Comparison of ENCODE assay signal across 1 cellular context in the genomic region with DNA sequence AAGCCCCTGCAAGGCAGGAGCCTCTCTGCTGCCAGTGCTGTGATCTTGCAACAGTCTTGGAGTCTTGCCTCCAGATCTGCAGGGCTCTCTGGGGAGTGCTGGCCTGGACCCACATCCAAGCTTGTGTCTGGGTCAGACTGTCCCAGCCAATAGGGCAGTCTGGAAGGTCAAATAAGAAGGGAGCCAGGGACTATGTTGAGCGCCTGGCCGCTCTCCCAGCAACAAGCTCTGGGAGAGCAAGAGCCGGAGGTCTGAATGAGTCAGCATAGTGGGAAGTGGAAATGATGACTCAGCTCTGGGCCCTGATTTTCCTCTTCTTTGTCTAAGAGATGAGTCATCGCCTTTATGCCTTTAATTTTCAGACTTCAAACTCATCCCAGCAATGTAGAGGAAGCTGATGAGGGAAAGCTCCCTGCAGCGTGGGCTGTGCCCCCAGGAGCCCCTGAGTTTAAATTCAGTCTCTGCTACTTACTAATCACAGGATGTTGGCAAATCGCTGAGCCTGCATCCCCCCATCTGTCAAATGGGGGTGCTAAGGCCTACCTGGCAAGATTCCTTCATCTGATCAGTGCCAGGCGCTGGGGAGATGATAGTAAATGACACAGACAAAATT.
A peak's percentile ranks its signal among the peaks of the same experiment; 100 is the strongest.
TF ChIP-seq lines count a peak whose summit lies in the region.

No MANE protein-coding gene starts in this region.

TF ChIP-seq in HepG2, 621 proteins besides CTCF, POLR2A, EP300 and RAD21 (continued from another document and continues in another):
- TF ChIP-seq, protein P1, sequence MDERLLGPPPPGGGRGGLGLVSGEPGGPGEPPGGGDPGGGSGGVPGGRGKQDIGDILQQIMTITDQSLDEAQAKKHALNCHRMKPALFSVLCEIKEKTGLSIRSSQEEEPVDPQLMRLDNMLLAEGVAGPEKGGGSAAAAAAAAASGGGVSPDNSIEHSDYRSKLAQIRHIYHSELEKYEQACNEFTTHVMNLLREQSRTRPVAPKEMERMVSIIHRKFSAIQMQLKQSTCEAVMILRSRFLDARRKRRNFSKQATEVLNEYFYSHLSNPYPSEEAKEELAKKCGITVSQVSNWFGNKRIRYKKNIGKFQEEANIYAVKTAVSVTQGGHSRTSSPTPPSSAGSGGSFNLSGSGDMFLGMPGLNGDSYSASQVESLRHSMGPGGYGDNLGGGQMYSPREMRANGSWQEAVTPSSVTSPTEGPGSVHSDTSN (CRISPR knock-in tag; IDR thresholded peaks at IDR 0.05), result no peak; the same call in 1 of the 2 replicates
- TF ChIP-seq ATM (IDR thresholded peaks at IDR 0.05; ENCODE audit: borderline replicate concordance), result no peak
- TF ChIP-seq, protein P2, sequence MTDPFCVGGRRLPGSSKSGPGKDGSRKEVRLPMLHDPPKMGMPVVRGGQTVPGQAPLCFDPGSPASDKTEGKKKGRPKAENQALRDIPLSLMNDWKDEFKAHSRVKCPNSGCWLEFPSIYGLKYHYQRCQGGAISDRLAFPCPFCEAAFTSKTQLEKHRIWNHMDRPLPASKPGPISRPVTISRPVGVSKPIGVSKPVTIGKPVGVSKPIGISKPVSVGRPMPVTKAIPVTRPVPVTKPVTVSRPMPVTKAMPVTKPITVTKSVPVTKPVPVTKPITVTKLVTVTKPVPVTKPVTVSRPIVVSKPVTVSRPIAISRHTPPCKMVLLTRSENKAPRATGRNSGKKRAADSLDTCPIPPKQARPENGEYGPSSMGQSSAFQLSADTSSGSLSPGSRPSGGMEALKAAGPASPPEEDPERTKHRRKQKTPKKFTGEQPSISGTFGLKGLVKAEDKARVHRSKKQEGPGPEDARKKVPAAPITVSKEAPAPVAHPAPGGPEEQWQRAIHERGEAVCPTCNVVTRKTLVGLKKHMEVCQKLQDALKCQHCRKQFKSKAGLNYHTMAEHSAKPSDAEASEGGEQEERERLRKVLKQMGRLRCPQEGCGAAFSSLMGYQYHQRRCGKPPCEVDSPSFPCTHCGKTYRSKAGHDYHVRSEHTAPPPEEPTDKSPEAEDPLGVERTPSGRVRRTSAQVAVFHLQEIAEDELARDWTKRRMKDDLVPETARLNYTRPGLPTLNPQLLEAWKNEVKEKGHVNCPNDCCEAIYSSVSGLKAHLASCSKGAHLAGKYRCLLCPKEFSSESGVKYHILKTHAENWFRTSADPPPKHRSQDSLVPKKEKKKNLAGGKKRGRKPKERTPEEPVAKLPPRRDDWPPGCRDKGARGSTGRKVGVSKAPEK (CRISPR knock-in tag; IDR thresholded peaks at IDR 0.05; ENCODE audit: borderline replicate concordance), result no peak; the same call in 1 of the 2 replicates
- TF ChIP-seq HNF4A (CRISPR knock-in tag; IDR thresholded peaks at IDR 0.05), result no peak
- TF ChIP-seq ZFAT (CRISPR knock-in tag; conservative IDR thresholded peaks at IDR 0.05), result no peak
- TF ChIP-seq BRD4 (CRISPR knock-in tag; IDR thresholded peaks at IDR 0.05), result no peak
- no peak for TF ChIP-seq ZNF10 (CRISPR knock-in tag; IDR thresholded peaks at IDR 0.05; ENCODE audit: borderline replicate concordance, low read depth)
- peak; percentile 18; the same call in 1 of the 2 replicates for TF ChIP-seq HCFC1 (IDR thresholded peaks at IDR 0.05; ENCODE audit: low read depth, low read length)
- peak; percentile 57 for TF ChIP-seq SPEN (CRISPR knock-in tag; IDR thresholded peaks at IDR 0.05; ENCODE audit: low read depth)
- TF ChIP-seq, protein P3, sequence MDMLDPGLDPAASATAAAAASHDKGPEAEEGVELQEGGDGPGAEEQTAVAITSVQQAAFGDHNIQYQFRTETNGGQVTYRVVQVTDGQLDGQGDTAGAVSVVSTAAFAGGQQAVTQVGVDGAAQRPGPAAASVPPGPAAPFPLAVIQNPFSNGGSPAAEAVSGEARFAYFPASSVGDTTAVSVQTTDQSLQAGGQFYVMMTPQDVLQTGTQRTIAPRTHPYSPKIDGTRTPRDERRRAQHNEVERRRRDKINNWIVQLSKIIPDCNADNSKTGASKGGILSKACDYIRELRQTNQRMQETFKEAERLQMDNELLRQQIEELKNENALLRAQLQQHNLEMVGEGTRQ (IDR thresholded peaks at IDR 0.05; ENCODE audit: low read depth, low read length), result no peak
- TF ChIP-seq, protein P3 (CRISPR knock-in tag; IDR thresholded peaks at IDR 0.05; ENCODE audit: borderline replicate concordance), result no peak
- TF ChIP-seq RARG (CRISPR knock-in tag; IDR thresholded peaks at IDR 0.05; ENCODE audit: low read depth), result no peak
- TF ChIP-seq HMGA1 (CRISPR knock-in tag; conservative IDR thresholded peaks at IDR 0.05), result no peak
- no peak for TF ChIP-seq SUZ12 (IDR thresholded peaks at IDR 0.05; ENCODE audit: low read depth, low read length)
- no peak for TF ChIP-seq NCOA5 (CRISPR knock-in tag; IDR thresholded peaks at IDR 0.05)
- TF ChIP-seq, protein P4, sequence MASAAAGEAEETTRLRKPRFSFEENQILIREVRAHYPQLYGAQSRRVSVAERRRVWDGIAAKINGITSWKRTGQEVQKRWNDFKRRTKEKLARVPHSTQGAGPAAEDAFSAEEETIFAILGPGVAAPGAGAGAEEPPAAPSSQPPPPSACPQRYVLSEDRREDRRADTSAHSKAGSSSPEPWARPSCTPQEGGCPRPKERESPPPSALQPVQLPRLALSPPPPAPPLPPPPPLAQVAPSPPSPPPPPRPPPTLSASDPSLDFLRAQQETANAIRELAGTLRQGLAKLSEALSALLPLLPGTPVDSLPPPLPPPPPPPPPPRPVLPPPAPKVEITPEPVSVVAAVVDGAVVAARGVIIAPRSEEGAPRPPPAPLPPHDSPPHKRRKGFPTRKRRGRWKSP (CRISPR knock-in tag; IDR thresholded peaks at IDR 0.05), result peak; percentile 60; the same call in 1 of the 2 replicates
- no peak for TF ChIP-seq POLR2AphosphoS5 (IDR thresholded peaks at IDR 0.05; ENCODE audit: low read depth, low read length)
- no peak for TF ChIP-seq ZNF652 (CRISPR knock-in tag; IDR thresholded peaks at IDR 0.05; ENCODE audit: borderline replicate concordance, low read depth)
- no peak for TF ChIP-seq ISX (CRISPR knock-in tag; conservative IDR thresholded peaks at IDR 0.05)
- 0 out of 2 replicates have a peak, but pooled peaks have one; percentile 35 for TF ChIP-seq ZFY (CRISPR knock-in tag; IDR thresholded peaks at IDR 0.05)
- peak; percentile 59 for TF ChIP-seq MED1 (CRISPR knock-in tag; IDR thresholded peaks at IDR 0.05)
- TF ChIP-seq, protein P5, sequence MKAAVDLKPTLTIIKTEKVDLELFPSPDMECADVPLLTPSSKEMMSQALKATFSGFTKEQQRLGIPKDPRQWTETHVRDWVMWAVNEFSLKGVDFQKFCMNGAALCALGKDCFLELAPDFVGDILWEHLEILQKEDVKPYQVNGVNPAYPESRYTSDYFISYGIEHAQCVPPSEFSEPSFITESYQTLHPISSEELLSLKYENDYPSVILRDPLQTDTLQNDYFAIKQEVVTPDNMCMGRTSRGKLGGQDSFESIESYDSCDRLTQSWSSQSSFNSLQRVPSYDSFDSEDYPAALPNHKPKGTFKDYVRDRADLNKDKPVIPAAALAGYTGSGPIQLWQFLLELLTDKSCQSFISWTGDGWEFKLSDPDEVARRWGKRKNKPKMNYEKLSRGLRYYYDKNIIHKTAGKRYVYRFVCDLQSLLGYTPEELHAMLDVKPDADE (CRISPR knock-in tag; IDR thresholded peaks at IDR 0.05), result no peak
- no peak for TF ChIP-seq ZKSCAN1 (IDR thresholded peaks at IDR 0.05; ENCODE audit: low read length)
- no peak for TF ChIP-seq ZNF430 (CRISPR knock-in tag; IDR thresholded peaks at IDR 0.05)
- TF ChIP-seq ZNF33A (CRISPR knock-in tag; IDR thresholded peaks at IDR 0.05; ENCODE audit: borderline replicate concordance), result peak; percentile 75; the same call in 1 of the 2 replicates
- TF ChIP-seq ZNF547 (CRISPR knock-in tag; IDR thresholded peaks at IDR 0.05), result peak; percentile 56; the same call in 1 of the 2 replicates
- TF ChIP-seq ZNF776 (CRISPR knock-in tag; IDR thresholded peaks at IDR 0.05), result no peak
- TF ChIP-seq, protein P6, sequence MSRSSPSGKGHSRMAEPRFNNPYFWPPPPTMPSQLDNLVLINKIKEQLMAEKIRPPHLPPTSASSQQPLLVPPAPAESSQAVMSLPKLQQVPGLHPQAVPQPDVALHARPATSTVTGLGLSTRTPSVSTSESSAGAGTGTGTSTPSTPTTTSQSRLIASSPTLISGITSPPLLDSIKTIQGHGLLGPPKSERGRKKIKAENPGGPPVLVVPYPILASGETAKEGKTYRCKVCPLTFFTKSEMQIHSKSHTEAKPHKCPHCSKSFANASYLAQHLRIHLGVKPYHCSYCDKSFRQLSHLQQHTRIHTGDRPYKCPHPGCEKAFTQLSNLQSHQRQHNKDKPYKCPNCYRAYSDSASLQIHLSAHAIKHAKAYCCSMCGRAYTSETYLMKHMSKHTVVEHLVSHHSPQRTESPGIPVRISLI (CRISPR knock-in tag; IDR thresholded peaks at IDR 0.05; ENCODE audit: borderline replicate concordance), result 0 out of 2 replicates have a peak, but pooled peaks have one; percentile 27
- TF ChIP-seq PRPF4 (IDR thresholded peaks at IDR 0.05; ENCODE audit: low read depth, low read length, poor library complexity, severe bottlenecking), result no peak
- peak; percentile 40; the same call in 1 of the 2 replicates for TF ChIP-seq KDM4B (CRISPR knock-in tag; IDR thresholded peaks at IDR 0.05)
- peak; percentile 37; the same call in 1 of the 2 replicates for TF ChIP-seq NCOA2 (CRISPR knock-in tag; IDR thresholded peaks at IDR 0.05)
- TF ChIP-seq ZNF552 (CRISPR knock-in tag; IDR thresholded peaks at IDR 0.05; ENCODE audit: borderline replicate concordance), result no peak
- TF ChIP-seq, protein P7, sequence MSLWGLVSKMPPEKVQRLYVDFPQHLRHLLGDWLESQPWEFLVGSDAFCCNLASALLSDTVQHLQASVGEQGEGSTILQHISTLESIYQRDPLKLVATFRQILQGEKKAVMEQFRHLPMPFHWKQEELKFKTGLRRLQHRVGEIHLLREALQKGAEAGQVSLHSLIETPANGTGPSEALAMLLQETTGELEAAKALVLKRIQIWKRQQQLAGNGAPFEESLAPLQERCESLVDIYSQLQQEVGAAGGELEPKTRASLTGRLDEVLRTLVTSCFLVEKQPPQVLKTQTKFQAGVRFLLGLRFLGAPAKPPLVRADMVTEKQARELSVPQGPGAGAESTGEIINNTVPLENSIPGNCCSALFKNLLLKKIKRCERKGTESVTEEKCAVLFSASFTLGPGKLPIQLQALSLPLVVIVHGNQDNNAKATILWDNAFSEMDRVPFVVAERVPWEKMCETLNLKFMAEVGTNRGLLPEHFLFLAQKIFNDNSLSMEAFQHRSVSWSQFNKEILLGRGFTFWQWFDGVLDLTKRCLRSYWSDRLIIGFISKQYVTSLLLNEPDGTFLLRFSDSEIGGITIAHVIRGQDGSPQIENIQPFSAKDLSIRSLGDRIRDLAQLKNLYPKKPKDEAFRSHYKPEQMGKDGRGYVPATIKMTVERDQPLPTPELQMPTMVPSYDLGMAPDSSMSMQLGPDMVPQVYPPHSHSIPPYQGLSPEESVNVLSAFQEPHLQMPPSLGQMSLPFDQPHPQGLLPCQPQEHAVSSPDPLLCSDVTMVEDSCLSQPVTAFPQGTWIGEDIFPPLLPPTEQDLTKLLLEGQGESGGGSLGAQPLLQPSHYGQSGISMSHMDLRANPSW (CRISPR knock-in tag; IDR thresholded peaks at IDR 0.05; ENCODE audit: borderline replicate concordance), result no peak
- TF ChIP-seq, protein P8, sequence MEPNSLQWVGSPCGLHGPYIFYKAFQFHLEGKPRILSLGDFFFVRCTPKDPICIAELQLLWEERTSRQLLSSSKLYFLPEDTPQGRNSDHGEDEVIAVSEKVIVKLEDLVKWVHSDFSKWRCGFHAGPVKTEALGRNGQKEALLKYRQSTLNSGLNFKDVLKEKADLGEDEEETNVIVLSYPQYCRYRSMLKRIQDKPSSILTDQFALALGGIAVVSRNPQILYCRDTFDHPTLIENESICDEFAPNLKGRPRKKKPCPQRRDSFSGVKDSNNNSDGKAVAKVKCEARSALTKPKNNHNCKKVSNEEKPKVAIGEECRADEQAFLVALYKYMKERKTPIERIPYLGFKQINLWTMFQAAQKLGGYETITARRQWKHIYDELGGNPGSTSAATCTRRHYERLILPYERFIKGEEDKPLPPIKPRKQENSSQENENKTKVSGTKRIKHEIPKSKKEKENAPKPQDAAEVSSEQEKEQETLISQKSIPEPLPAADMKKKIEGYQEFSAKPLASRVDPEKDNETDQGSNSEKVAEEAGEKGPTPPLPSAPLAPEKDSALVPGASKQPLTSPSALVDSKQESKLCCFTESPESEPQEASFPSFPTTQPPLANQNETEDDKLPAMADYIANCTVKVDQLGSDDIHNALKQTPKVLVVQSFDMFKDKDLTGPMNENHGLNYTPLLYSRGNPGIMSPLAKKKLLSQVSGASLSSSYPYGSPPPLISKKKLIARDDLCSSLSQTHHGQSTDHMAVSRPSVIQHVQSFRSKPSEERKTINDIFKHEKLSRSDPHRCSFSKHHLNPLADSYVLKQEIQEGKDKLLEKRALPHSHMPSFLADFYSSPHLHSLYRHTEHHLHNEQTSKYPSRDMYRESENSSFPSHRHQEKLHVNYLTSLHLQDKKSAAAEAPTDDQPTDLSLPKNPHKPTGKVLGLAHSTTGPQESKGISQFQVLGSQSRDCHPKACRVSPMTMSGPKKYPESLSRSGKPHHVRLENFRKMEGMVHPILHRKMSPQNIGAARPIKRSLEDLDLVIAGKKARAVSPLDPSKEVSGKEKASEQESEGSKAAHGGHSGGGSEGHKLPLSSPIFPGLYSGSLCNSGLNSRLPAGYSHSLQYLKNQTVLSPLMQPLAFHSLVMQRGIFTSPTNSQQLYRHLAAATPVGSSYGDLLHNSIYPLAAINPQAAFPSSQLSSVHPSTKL (CRISPR knock-in tag; IDR thresholded peaks at IDR 0.05), result peak; percentile 87
- TF ChIP-seq MED13 (CRISPR knock-in tag; IDR thresholded peaks at IDR 0.05), result no peak
- no peak for TF ChIP-seq NFATC3 (CRISPR knock-in tag; IDR thresholded peaks at IDR 0.05)
- no peak for TF ChIP-seq ZNF326 (CRISPR knock-in tag; IDR thresholded peaks at IDR 0.05; ENCODE audit: borderline replicate concordance)
- TF ChIP-seq, protein P9, sequence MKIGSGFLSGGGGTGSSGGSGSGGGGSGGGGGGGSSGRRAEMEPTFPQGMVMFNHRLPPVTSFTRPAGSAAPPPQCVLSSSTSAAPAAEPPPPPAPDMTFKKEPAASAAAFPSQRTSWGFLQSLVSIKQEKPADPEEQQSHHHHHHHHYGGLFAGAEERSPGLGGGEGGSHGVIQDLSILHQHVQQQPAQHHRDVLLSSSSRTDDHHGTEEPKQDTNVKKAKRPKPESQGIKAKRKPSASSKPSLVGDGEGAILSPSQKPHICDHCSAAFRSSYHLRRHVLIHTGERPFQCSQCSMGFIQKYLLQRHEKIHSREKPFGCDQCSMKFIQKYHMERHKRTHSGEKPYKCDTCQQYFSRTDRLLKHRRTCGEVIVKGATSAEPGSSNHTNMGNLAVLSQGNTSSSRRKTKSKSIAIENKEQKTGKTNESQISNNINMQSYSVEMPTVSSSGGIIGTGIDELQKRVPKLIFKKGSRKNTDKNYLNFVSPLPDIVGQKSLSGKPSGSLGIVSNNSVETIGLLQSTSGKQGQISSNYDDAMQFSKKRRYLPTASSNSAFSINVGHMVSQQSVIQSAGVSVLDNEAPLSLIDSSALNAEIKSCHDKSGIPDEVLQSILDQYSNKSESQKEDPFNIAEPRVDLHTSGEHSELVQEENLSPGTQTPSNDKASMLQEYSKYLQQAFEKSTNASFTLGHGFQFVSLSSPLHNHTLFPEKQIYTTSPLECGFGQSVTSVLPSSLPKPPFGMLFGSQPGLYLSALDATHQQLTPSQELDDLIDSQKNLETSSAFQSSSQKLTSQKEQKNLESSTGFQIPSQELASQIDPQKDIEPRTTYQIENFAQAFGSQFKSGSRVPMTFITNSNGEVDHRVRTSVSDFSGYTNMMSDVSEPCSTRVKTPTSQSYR (CRISPR knock-in tag; IDR thresholded peaks at IDR 0.05; ENCODE audit: borderline replicate concordance), result 0 out of 2 replicates have a peak, but pooled peaks have one; percentile 37
